Comparison of ENCODE assay signal across 1 cellular context in the genomic region with DNA sequence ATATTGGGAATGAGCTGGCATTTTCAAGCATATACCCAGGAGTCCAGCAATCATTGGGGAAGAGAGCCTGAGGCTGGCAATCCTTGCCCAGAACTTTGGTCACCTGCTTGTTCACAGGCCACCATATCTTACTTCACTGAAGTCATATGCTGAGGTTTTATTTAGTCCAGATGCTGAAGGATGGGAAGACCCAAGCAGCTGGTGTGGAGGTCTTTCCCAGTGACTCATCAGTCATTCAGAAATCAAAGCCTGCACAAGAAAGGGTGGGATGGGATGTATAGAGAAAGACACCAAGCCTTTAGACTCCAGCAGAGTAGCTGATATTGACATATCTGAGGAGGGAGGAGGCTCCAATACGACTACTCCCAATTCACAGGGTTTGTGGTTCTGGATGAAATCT.
TF ChIP-seq lines count a peak whose summit lies in the region.

No MANE protein-coding gene starts in this region.

TF ChIP-seq in A549, 52 proteins besides CTCF, POLR2A, EP300 and RAD21 (continued from another document):
- TF ChIP-seq, protein P1, sequence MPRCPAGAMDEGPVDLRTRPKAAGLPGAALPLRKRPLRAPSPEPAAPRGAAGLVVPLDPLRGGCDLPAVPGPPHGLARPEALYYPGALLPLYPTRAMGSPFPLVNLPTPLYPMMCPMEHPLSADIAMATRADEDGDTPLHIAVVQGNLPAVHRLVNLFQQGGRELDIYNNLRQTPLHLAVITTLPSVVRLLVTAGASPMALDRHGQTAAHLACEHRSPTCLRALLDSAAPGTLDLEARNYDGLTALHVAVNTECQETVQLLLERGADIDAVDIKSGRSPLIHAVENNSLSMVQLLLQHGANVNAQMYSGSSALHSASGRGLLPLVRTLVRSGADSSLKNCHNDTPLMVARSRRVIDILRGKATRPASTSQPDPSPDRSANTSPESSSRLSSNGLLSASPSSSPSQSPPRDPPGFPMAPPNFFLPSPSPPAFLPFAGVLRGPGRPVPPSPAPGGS (IDR thresholded peaks at IDR 0.05) = no peak
- TF ChIP-seq RFX5 (IDR thresholded peaks at IDR 0.05) (no peak), SMC3 (IDR thresholded peaks at IDR 0.05) (no peak), CBX2 (IDR thresholded peaks at IDR 0.05; ENCODE audit: borderline replicate concordance, low read depth) (no peak), MAFK (IDR thresholded peaks at IDR 0.05; ENCODE audit: partially characterized antibody) (no peak)
